In genomic region chr2:71000780-71001591, GRCh38 we compare ENCODE assay signal across 8 cellular contexts. TPM values are rescaled to one million over a fixed set of nuclear protein-coding genes. Genes with fewer than 3 reads are reported as not detected.
DNase-seq lines count a peak whose midpoint lies in the region; ATAC-seq and TF ChIP-seq lines count a peak whose summit lies in the region.

No MANE protein-coding gene starts in this region.

- TF ChIP-seq CTCF in ascending aorta (IDR thresholded peaks at IDR 0.05) = peak; percentile 77 to 97 (median 95)
- TF ChIP-seq CTCF in spleen (IDR thresholded peaks at IDR 0.05 in 8 of 11, conservative IDR thresholded peaks at IDR 0.05 in 3 of 11) = peak; percentile 69 to 97 (median 95)

- H3K4me1 ChIP-seq in ascending aorta (no peaks in the 10 kb centered on the region), spleen (peaks cover 4 to 29% (median 11%) of the 10 kb centered on the region in 6 donors)

- peak; percentile 95 for ATAC-seq in HG02678 (IDR thresholded peaks at IDR 0.05; ENCODE audit: unreplicated experiment)

- H3K27me3 ChIP-seq in ascending aorta = no peaks in the 10 kb centered on the region
- no peaks in the 10 kb centered on the region for H3K27me3 ChIP-seq in spleen (replicated peaks in 1 of 7)

- no peak for TF ChIP-seq POLR2A in spleen (IDR thresholded peaks at IDR 0.05)

- no peaks in the 10 kb centered on the region for H3K36me3 ChIP-seq in ascending aorta
- no peaks in the 10 kb centered on the region for H3K36me3 ChIP-seq in spleen

- H3K9me3 ChIP-seq in ascending aorta (no peaks in the 10 kb centered on the region), spleen (no peaks in the 10 kb centered on the region)

- DNase-seq in DMS 273 (lab: John Stamatoyannopoulos, UW; ENCODE audit: unreplicated experiment) (peak; percentile 86), DMS 273 treated with DMSO at 0.1 percent for 48 hours (lab: John Stamatoyannopoulos, UW) (no peak), NCI-H1105 (lab: John Stamatoyannopoulos, UW) (peak; percentile 63), T-helper 22 cell (ENCODE audit: low read depth) (peak; percentile 56), ascending aorta (ENCODE audit: low spot score in 2 of 2) (peak in 1 of 2 donors; percentile 86), iPS-NIHi11 (ENCODE audit: low spot score) (peak; percentile 79), spleen (peak; percentile 97)

- no peak overlapping the region for H3K27ac ChIP-seq in ascending aorta
- peak overlapping the region in 3 of 8 donors; percentile 55 to 63 (median 60) for H3K27ac ChIP-seq in spleen

- H3K4me3 ChIP-seq in ascending aorta = peak overlapping the region in 1 of 2 donors; percentile 43
- H3K4me3 ChIP-seq in spleen = peak overlapping the region in 5 of 8 donors; percentile 12 to 60 (median 19)

- WGBS in spleen, 5 donors = 18 to 27% (median 21%) methylated on average over 19 to 21 of the region's 21 CpGs

- intact Hi-C loops in ascending aorta (cut with DNase I) (loop anchor here (1.0 to 5.0 kb wide), 2 partner anchors 36 to 129 kb away; no protein-coding TSS in a partner anchor), spleen (cut with DNase I; ENCODE audit: low total_unique reads) (no loop called here)

RNA-seq across cellular contexts. Expression of gene TEX261, which starts 6.3 kb away (rescaled TPM):
- total RNA-seq in ascending aorta (133 TPM), spleen (10 to 100 TPM; 28.6 to 55.7 (median 39.8) TPM)
- polyA plus RNA-seq in spleen = 10 to 100 TPM in 2 of 3 donors, 1 to 10 TPM in 1; 8.7 to 21.7 (median 12.9) TPM

RNA-seq across cellular contexts. Expression of gene ANKRD53, which starts 22.6 kb away (rescaled TPM):
- total RNA-seq in ascending aorta (1.4 TPM), spleen (1 to 10 TPM in 3 of 7 donors, under 1 TPM in 2, not detected in 2; 0.39 to 1.7 (median 1.3) TPM)
- polyA plus RNA-seq in spleen = under 1 TPM; 0.22 to 0.72 (median 0.27) TPM
